In the genomic region with DNA sequence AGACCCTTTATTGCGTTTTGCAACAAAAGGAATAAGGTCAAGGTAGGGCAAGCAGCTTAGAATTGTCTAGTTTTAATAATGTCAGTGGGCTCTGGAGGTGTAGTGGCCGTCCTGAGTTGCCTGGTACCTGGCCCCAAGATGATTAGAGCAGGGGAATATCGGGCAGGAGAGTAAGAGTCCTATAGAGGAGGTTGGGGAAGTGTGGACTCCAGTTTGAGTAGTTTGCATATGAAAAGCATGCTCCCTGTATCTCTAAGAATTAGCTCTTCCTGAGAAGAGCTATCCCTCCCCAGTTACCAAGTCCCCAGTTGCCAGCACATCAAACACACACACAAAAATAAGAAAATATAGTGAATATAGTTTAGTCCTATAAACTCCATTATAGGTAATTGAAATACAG, we compare ENCODE assay signal across 23 cellular contexts.
"Had no signal": no experiment of that assay in that cellular context is flagged by ENCODE, and none has a peak within 500 bp of the region (broad histone marks: within the 10 kb centered on the region; RNA-seq: fewer than 3 reads in every experiment).

No MANE protein-coding gene starts in this region.

- ATAC-seq: effector memory CD8-positive, alpha-beta T cell; esophagus mucosa; gastroesophageal sphincter; heart left ventricle; left cardiac atrium; left lung; left ventricle myocardium superior; lower lobe of right lung; mucosa of descending colon had no signal

- H3K27ac Mint-ChIP-seq: dendritic cell treated with granulocyte-macrophage colony-stimulating factor and Interleukin-4, amounts not matched to agents 40 ng/mL and 50 ng/mL, for 4 days; effector memory CD8-positive, alpha-beta T cell; endodermal cell; mesothelial cell of epicardium had no signal

- DNase-seq: colonic mucosa; cortex of kidney; effector CD8-positive, alpha-beta T cell; effector memory CD8-positive, alpha-beta T cell; endodermal cell; erythroblast; esophagus squamous epithelium; foreskin fibroblast; heart left ventricle; hypothalamus; left cardiac atrium; left lung; left ventricle myocardium superior; lower lobe of right lung; mesenchymal stem cell; mucosa of descending colon; naive B cell had no signal

- H3K9me3 ChIP-seq: colonic mucosa, esophagus squamous epithelium, gastroesophageal sphincter, heart left ventricle, left lung, lower lobe of right lung, mucosa of descending colon had no signal

- H3K27me3 ChIP-seq: colonic mucosa, esophagus squamous epithelium, gastroesophageal sphincter, heart left ventricle, hepatocyte, left lung had no signal

- H3K4me3 ChIP-seq: colonic mucosa, esophagus squamous epithelium, gastroesophageal sphincter, heart left ventricle, hepatocyte, left lung, lower lobe of right lung, mucosa of descending colon had no signal

- H3K4me1 ChIP-seq: colonic mucosa, esophagus squamous epithelium, left lung, lower lobe of right lung had no signal

- H3K4me3 Mint-ChIP-seq: dendritic cell treated with granulocyte-macrophage colony-stimulating factor and Interleukin-4, amounts not matched to agents 40 ng/mL and 50 ng/mL, for 4 days; effector memory CD8-positive, alpha-beta T cell; endodermal cell; mesothelial cell of epicardium; naive B cell had no signal

- H3K36me3 Mint-ChIP-seq: mesothelial cell of epicardium, naive B cell had no signal

- H3K9me3 Mint-ChIP-seq: dendritic cell treated with granulocyte-macrophage colony-stimulating factor and Interleukin-4, amounts not matched to agents 40 ng/mL and 50 ng/mL, for 4 days; effector memory CD8-positive, alpha-beta T cell had no signal

- H3K36me3 ChIP-seq: colonic mucosa, esophagus squamous epithelium, gastroesophageal sphincter, left lung, lower lobe of right lung had no signal

- H3K27me3 Mint-ChIP-seq: dendritic cell treated with granulocyte-macrophage colony-stimulating factor and Interleukin-4, amounts not matched to agents 40 ng/mL and 50 ng/mL, for 4 days; naive B cell had no signal

- H3K27ac ChIP-seq: colonic mucosa, epithelial cell of prostate, esophagus squamous epithelium, gastroesophageal sphincter, heart left ventricle, hepatocyte, left lung, lower lobe of right lung had no signal
